Comparison of ENCODE assay signal across 14 cellular contexts in genomic region chr15:59268199-59268979, GRCh38.
DNase-seq lines count a peak whose midpoint lies in the region; ATAC-seq and TF ChIP-seq lines count a peak whose summit lies in the region.
"Had no signal": no experiment of that assay in that cellular context is flagged by ENCODE, and none has a peak within 500 bp of the region (broad histone marks: within the 10 kb centered on the region; RNA-seq: fewer than 3 reads in every experiment).

No MANE protein-coding gene starts in this region.

- no peak overlapping the region for H2AFZ ChIP-seq in mammary epithelial cell (ENCODE audit: low read depth, low read length)

- no peak for TF ChIP-seq CTCF in mammary epithelial cell (conservative IDR thresholded peaks at IDR 0.05 in 1 of 2, IDR thresholded peaks at IDR 0.05 in 1 of 2; ENCODE audit: extremely low read depth in 1 of 2, insufficient read depth in 1 of 2, low read depth in 1 of 2, low read length in 2 of 2)

- CTCF ChIA-PET in mammary epithelial cell (lab: Charles Lee; ENCODE audit: low non-redundant PET), result no interaction called here

- no peaks in the 10 kb centered on the region for H3K27me3 ChIP-seq in mammary epithelial cell (ENCODE audit: insufficient read depth, low read length)
- H3K27me3 ChIP-seq: thyroid gland had no signal

- in situ Hi-C loops in mammary epithelial cell (cut with MboI; ENCODE audit: low sequenced_read_pairs in 2 of 2), result loop anchor here in 1 of 2 donors (25.0 kb wide), 1 partner anchor 219 kb away; no protein-coding TSS in a partner anchor

- ATAC-seq in GM21723 (IDR thresholded peaks at IDR 0.05; ENCODE audit: unreplicated experiment) (no peak), HG02571 (IDR thresholded peaks at IDR 0.05; ENCODE audit: unreplicated experiment) (no peak)

- intact Hi-C loops in mammary epithelial cell (cut with micrococcal nuclease), result loop anchor here (2.0 kb wide), 1 partner anchor 104 kb away; the partner anchor contains the start of gene MYO1E

- BruUV-seq in mammary epithelial cell (replicated peaks; lab: Mats Ljungman, UMichigan), result no TSS peak

- H3K9ac ChIP-seq in mammary epithelial cell (ENCODE audit: insufficient read depth, low read length), result no peak overlapping the region

- dilution Hi-C loops in mammary epithelial cell (cut with HindIII; ENCODE audit: low sequenced_read_pairs), result no loop called here

- WGBS in mammary epithelial cell (ENCODE audit: low coverage, missing lambda C conversion rate), result 53% methylated on average over 7 of the region's 7 CpGs

- peak overlapping the region; percentile 76 for H3K4me2 ChIP-seq in mammary epithelial cell (ENCODE audit: insufficient read depth, low read depth, low read length)

- peaks cover 34% of the 10 kb centered on the region for H3K4me1 ChIP-seq in mammary epithelial cell (ENCODE audit: insufficient read depth, low read length)
- H3K4me1 ChIP-seq: thyroid gland had no signal

- no peak overlapping the region for H3K4me3 ChIP-seq in mammary epithelial cell (replicated peaks in 1 of 3; ENCODE audit: insufficient read depth in 1 of 3, low read depth in 2 of 3, low read length in 3 of 3)
- H3K4me3 ChIP-seq: thyroid gland had no signal

- peak overlapping the region; percentile 75 for H3K27ac ChIP-seq in mammary epithelial cell (ENCODE audit: insufficient read depth, low read depth, low read length)
- H3K27ac ChIP-seq: thyroid gland had no signal

- peak; percentile 44 for DNase-seq in GM03348 (ENCODE audit: low spot score)
- DNase-seq in LHCN-M2 (ENCODE audit: low read depth), result peak; percentile 66
- DNase-seq in mammary epithelial cell, result peak; percentile 79
- DNase-seq in renal cortical epithelial cell (ENCODE audit: low read depth), result peak; percentile 92
- DNase-seq in amygdala (lab: John Stamatoyannopoulos, UW), result no peak
- DNase-seq in NCI-H2107 treated with DMSO at 0.1 percent for 48 hours (lab: John Stamatoyannopoulos, UW; ENCODE audit: unreplicated experiment), result no peak
- DNase-seq: activated CD4-positive, alpha-beta T cell treated with anti-CD3 and anti-CD28 coated beads, Interleukin-2, amount 50 U/mL, for 48 hours; activated naive CD4-positive, alpha-beta T cell; KBM-7; NCI-H1436; NCI-H510A treated with DMSO at 0.1 percent for 48 hours; thyroid gland had no signal

- peaks cover 76% of the 10 kb centered on the region for H3K79me2 ChIP-seq in mammary epithelial cell (ENCODE audit: insufficient read depth, low read length)

- peaks cover 9% of the 10 kb centered on the region for H3K36me3 ChIP-seq in mammary epithelial cell (ENCODE audit: insufficient read depth, low read length)
- H3K36me3 ChIP-seq: thyroid gland had no signal

- H3K9me3 ChIP-seq in mammary epithelial cell (replicated peaks; ENCODE audit: insufficient read depth, low read length), result no peaks in the 10 kb centered on the region
- H3K9me3 ChIP-seq: thyroid gland had no signal

- H4K20me1 ChIP-seq in mammary epithelial cell (ENCODE audit: insufficient read depth, low read length), result no peaks in the 10 kb centered on the region

Comparison
In these comparisons a context has a peak if more than half of its experiments do, and no peak if none do; other contexts are left out.
1. DNase-seq: peak in GM03348 (single experiment), LHCN-M2 (single experiment), mammary epithelial cell (single experiment) and renal cortical epithelial cell (single experiment); none in amygdala (0 of 56) and NCI-H2107 treated with DMSO at 0.1 percent for 48 hours (single experiment).